8 cellular contexts compared by ENCODE assay signal in genomic region chr17:59845595-59846390, GRCh38. TPM values are rescaled to one million over a fixed set of nuclear protein-coding genes. Genes with fewer than 3 reads are reported as not detected.
DNase-seq lines count a peak whose midpoint lies in the region; ATAC-seq and TF ChIP-seq lines count a peak whose summit lies in the region.

No MANE protein-coding gene starts in this region.

- ATAC-seq in left lung (peak; percentile 28), GM19328 (IDR thresholded peaks at IDR 0.05; ENCODE audit: unreplicated experiment) (no peak)

- H3K27ac ChIP-seq in HUES64 (ENCODE audit: low read depth, low read length), result peak overlapping the region; percentile 59
- H3K27ac ChIP-seq in Peyer's patch, result peak overlapping the region; percentile 77 to 94 (median 86)
- H3K27ac ChIP-seq in left lung, result peak overlapping the region; percentile 96 to 99

- H3K4me1 Mint-ChIP-seq in Calu3 (ENCODE audit: low read depth, unreplicated experiment), result peaks cover 29% of the 10 kb centered on the region
- H3K4me1 Mint-ChIP-seq in brain, result peaks cover 51% of the 10 kb centered on the region

- H3K27ac Mint-ChIP-seq in Calu3 (ENCODE audit: unreplicated experiment), result peak overlapping the region; percentile 100
- H3K27ac Mint-ChIP-seq in brain, result peak overlapping the region in 4 of 5 experiments; percentile 51 to 92 (median 80)

- H3K4me3 ChIP-seq in HUES64 (ENCODE audit: low read length) (no peak overlapping the region), Peyer's patch (no peak overlapping the region), left lung (no peak overlapping the region)

- intact Hi-C loops in Calu3 (cut with micrococcal nuclease; ENCODE audit: unreplicated experiment), result loop anchor here (1.0 kb wide), 1 partner anchor 12 kb away; no protein-coding TSS in a partner anchor
- intact Hi-C loops in left lung (cut with DNase I), result no loop called here
- intact Hi-C loops in posterior vena cava (cut with DNase I), result no loop called here

- TF ChIP-seq CTCF in Calu3 (IDR thresholded peaks at IDR 0.05; ENCODE audit: unreplicated experiment) (no peak), Peyer's patch (IDR thresholded peaks at IDR 0.05) (peak in 3 of 6 experiments; percentile 20 to 26 (median 22)), brain (conservative IDR thresholded peaks at IDR 0.05) (no peak), left lung (IDR thresholded peaks at IDR 0.05) (no peak), subcutaneous adipose tissue (IDR thresholded peaks at IDR 0.05; ENCODE audit: low read depth) (peak; percentile 28)

- H3K9me3 Mint-ChIP-seq in Calu3 (ENCODE audit: low read depth, unreplicated experiment) (no peaks in the 10 kb centered on the region), brain (no peaks in the 10 kb centered on the region)

- peak; percentile 77 for DNase-seq in Calu3
- peak in 1 of 3 donors; percentile 81 for DNase-seq in Peyer's patch
- peak in 1 of 2 donors; percentile 66 for DNase-seq in left lung
- DNase-seq in posterior vena cava (ENCODE audit: low spot score), result no peak

- peaks cover 29% of the 10 kb centered on the region for H3K4me1 ChIP-seq in HUES64 (ENCODE audit: insufficient read depth, low read length)
- peaks cover 17 to 69% (median 36%) of the 10 kb centered on the region in 4 donors for H3K4me1 ChIP-seq in Peyer's patch
- H3K4me1 ChIP-seq in left lung, result peaks cover 43 to 72% of the 10 kb centered on the region in 2 donors

- H3K4me3 Mint-ChIP-seq in Calu3 (ENCODE audit: low read depth, unreplicated experiment) (peak overlapping the region; percentile 46), brain (peak overlapping the region in 2 of 5 experiments; percentile 49 to 74)

- H3K36me3 ChIP-seq in HUES64 (ENCODE audit: insufficient read depth, low read length) (peaks cover 14% of the 10 kb centered on the region), Peyer's patch (peaks cover 0 to 3% (median 0%) of the 10 kb centered on the region in 3 donors), left lung (peaks cover 0 to 23% of the 10 kb centered on the region in 2 donors)

- H3K27me3 Mint-ChIP-seq in Calu3 (ENCODE audit: unreplicated experiment) (no peaks in the 10 kb centered on the region), brain (no peaks in the 10 kb centered on the region)

- H3K9ac ChIP-seq in HUES64 (ENCODE audit: low read depth, low read length), result no peak overlapping the region

- CTCF ChIA-PET in Calu3 (lab: Charles Lee), result interaction anchor here (0.8 to 2.0 kb wide), 3 partner anchors 13 to 92 kb away, joined by 3 to 7 read pairs (median 6); no protein-coding TSS in a partner anchor

- TSS peak; percentile 15 for BruUV-seq in Calu3 (replicated peaks; lab: Mats Ljungman, UMichigan)

- H3K36me3 Mint-ChIP-seq in Calu3 (ENCODE audit: insufficient read depth, unreplicated experiment), result peaks cover 95% of the 10 kb centered on the region
- H3K36me3 Mint-ChIP-seq in brain, result peaks cover 24% of the 10 kb centered on the region

- H3K9me3 ChIP-seq in HUES64 (ENCODE audit: insufficient read depth, low read depth, low read length) (no peaks in the 10 kb centered on the region), Peyer's patch (no peaks in the 10 kb centered on the region), left lung (no peaks in the 10 kb centered on the region)

- peak; percentile 25 to 32 for TF ChIP-seq POLR2A in Peyer's patch (IDR thresholded peaks at IDR 0.05)

- 74% methylated on average over 3 of the region's 3 CpGs for WGBS in HUES64

- H3K27me3 ChIP-seq in HUES64 (ENCODE audit: insufficient read depth, low read length) (no peaks in the 10 kb centered on the region), Peyer's patch (no peaks in the 10 kb centered on the region), left lung (no peaks in the 10 kb centered on the region)

RNA-seq across cellular contexts. Expression of gene TUBD1, which starts 47.0 kb away (rescaled TPM):
- total RNA-seq in Calu3 (2022) (5.0 and 12.6 TPM in 2 replicates), Peyer's patch (10 to 100 TPM in 1 of 4 donors, 1 to 10 TPM in 3; 8.4 to 12.2 (median 9.5) TPM), left lung (1 to 10 TPM; 7.4 to 8.5 TPM), subcutaneous adipose tissue (10 to 100 TPM in 2 of 4 donors, 1 to 10 TPM in 2; 5.5 to 13.4 (median 9.7) TPM), posterior vena cava (1 to 10 TPM; 3.9 to 7.8 TPM)
- polyA plus RNA-seq in HUES64 (2013, experiment 1 of 2), result 15.5 TPM
- polyA plus RNA-seq in HUES64 (2013, experiment 2 of 2), result 12.6 TPM
- polyA plus RNA-seq in brain (ENCODE audit: insufficient read depth, low read depth, low replicate concordance), result 5.7 TPM

RNA-seq across cellular contexts. Expression of gene RPS6KB1, which starts 47.1 kb away (rescaled TPM):
- total RNA-seq in Calu3 (2022), result 29.9 and 34.5 TPM in 2 replicates
- polyA plus RNA-seq in HUES64 (2013, experiment 1 of 2), result 13.2 TPM
- polyA plus RNA-seq in HUES64 (2013, experiment 2 of 2), result 14.6 TPM
- total RNA-seq in Peyer's patch, result 10 to 100 TPM; 21.5 to 43.0 (median 29.9) TPM
- polyA plus RNA-seq in brain (ENCODE audit: insufficient read depth, low read depth, low replicate concordance), result 3.3 TPM
- 10 to 100 TPM; 26.4 to 30.3 TPM for total RNA-seq in left lung
- total RNA-seq in subcutaneous adipose tissue, result 10 to 100 TPM; 26.5 to 45.5 (median 35.0) TPM
- total RNA-seq in posterior vena cava, result 10 to 100 TPM; 31.7 to 41.0 TPM
